ENCODE assay signal across 25 cellular contexts in genomic region chr12:68178184-68178583, GRCh38. TPM values are rescaled to one million over a fixed set of nuclear protein-coding genes. Genes with fewer than 3 reads are reported as not detected.
"Had no signal": no experiment of that assay in that cellular context is flagged by ENCODE, and none has a peak within 500 bp of the region (broad histone marks: within the 10 kb centered on the region; RNA-seq: fewer than 3 reads in every experiment).

No MANE protein-coding gene starts in this region.

- H3K9ac ChIP-seq: parathyroid adenoma had no signal

- H3K4me3 ChIP-seq: heart left ventricle, skin epidermis, uterus had no signal

- H3K9me3 ChIP-seq: heart left ventricle, uterus had no signal

- H3K36me3 ChIP-seq: heart left ventricle, uterus had no signal

- H3K4me3 Mint-ChIP-seq: activated naive CD4-positive, alpha-beta T cell treated with anti-CD3 and anti-CD28 coated beads, Interleukin-2, amount 10 ng/mL, durations not matched to agents 7 days and 5 days; endodermal cell; stimulated activated memory B cell treated with anti-CD40 and anti-IgM and Interleukin-4, amounts not matched to agents 10 μg/mL and 1 μg/mL and 100 μg/mL, for 72 hours; T-helper 2 cell treated with Interferon-gamma antibody and Interleukin-4, amounts not matched to agents 5 μg/mL and 100 μg/mL, for 36 hours had no signal

- H3K36me3 Mint-ChIP-seq: stimulated activated memory B cell treated with anti-CD40 and anti-IgM and Interleukin-4, amounts not matched to agents 10 μg/mL and 1 μg/mL and 100 μg/mL, for 72 hours had no signal

- H3K27me3 Mint-ChIP-seq: activated naive CD4-positive, alpha-beta T cell treated with anti-CD3 and anti-CD28 coated beads, Interleukin-2, amount 10 ng/mL, durations not matched to agents 7 days and 5 days; stimulated activated memory B cell treated with anti-CD40 and anti-IgM and Interleukin-4, amounts not matched to agents 10 μg/mL and 1 μg/mL and 100 μg/mL, for 72 hours had no signal

- H3K4me1 ChIP-seq: parathyroid adenoma, uterus had no signal

- H3K79me2 ChIP-seq: parathyroid adenoma had no signal

- H3K27ac ChIP-seq: heart left ventricle, parathyroid adenoma, skin epidermis, uterus, VCaP had no signal

- FAIRE-seq: islet of Langerhans had no signal

- H3K27me3 ChIP-seq: heart left ventricle, uterus had no signal

- H3K27ac Mint-ChIP-seq: endodermal cell; T-helper 2 cell treated with Interferon-gamma antibody and Interleukin-4, amounts not matched to agents 5 μg/mL and 100 μg/mL, for 36 hours had no signal

- H2AFZ ChIP-seq: parathyroid adenoma had no signal

- H3K9me3 Mint-ChIP-seq: endodermal cell had no signal

- DNase-seq: activated CD4-positive, alpha-beta T cell treated with anti-CD3 and anti-CD28 coated beads, Interleukin-2, amount 50 U/mL, for 48 hours; activated naive CD4-positive, alpha-beta T cell treated with anti-CD3 and anti-CD28 coated beads, Interleukin-2, amount 10 ng/mL, durations not matched to agents 7 days and 5 days; cortex of kidney; endodermal cell; heart left ventricle; left ventricle myocardium superior; midbrain; nucleus accumbens; right cardiac atrium; stimulated activated CD4-positive, alpha-beta T cell treated with anti-CD3 and anti-CD28 coated beads, Interleukin-1b, Interleukin-23, amount 100 ng/mL, for 48 hours; trophoblast cell; uterus had no signal

- ATAC-seq: activated CD4-positive, CD25-positive, alpha-beta regulatory T cell treated with anti-CD3 and anti-CD28 coated beads, Interleukin-2, amount 50 U/mL, for 24 hours; heart left ventricle; left ventricle myocardium superior; right cardiac atrium; stimulated activated memory B cell treated with anti-CD40 and anti-IgM and Interleukin-4, amounts not matched to agents 10 μg/mL and 1 μg/mL and 100 μg/mL, for 72 hours had no signal

RNA-seq across cellular contexts. Expression of gene IFNG, which starts 18.6 kb away (rescaled TPM):
- total RNA-seq: bronchial epithelial cell, endodermal cell, epithelial cell of proximal tubule, fibroblast of villous mesenchyme, left ventricle myocardium superior, pulmonary artery endothelial cell, right cardiac atrium, temporal lobe, uterus had no signal
- polyA plus RNA-seq: heart left ventricle, neural cell, right cardiac atrium had no signal

RNA-seq across cellular contexts. Expression of gene IL26, which starts 47.4 kb away (rescaled TPM):
- total RNA-seq: bronchial epithelial cell, endodermal cell, epithelial cell of proximal tubule, fibroblast of villous mesenchyme, heart left ventricle, left ventricle myocardium superior, pulmonary artery endothelial cell, right cardiac atrium, temporal lobe, uterus had no signal
- polyA plus RNA-seq: heart left ventricle, neural cell, right cardiac atrium had no signal
